In the genomic region with DNA sequence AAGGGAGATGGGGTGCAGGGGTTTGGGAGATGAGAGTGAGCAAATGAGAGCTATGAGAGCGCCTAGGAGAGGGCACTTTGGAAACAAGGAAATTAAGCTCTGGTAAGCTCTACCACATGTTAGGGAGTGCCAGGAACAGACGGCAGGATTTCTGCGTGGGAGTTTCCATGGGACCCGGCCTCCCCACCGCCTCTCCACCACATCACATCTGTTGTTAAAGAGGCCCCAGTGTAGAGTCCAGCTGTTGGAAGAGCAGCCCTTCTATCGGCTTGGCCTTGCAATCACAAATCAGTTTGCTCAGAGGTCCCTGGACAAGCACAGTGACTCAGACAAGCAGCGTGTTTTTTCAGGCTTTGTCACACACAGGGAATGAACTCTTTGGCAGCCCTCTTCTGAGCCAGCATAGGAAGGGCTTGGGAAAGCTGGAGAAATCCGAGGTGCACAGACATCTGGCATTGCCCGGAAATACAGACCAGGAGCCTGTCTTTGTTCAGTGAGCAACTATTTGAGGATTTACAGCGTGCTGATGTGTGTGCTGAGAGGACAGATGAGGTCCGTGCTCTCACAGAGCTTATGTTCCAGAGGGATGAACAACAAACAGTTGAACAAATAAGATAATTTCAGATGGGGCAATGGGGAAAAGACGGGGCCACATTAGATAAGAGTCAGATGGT, we compare ENCODE assay signal across 8 cellular contexts.
DNase-seq lines count a peak whose midpoint lies in the region; ATAC-seq, FAIRE-seq and TF ChIP-seq lines count a peak whose summit lies in the region.

No MANE protein-coding gene starts in this region.

- peak; percentile 76 for DNase-seq in H54 (ENCODE audit: insufficient read length, low spot score)
- DNase-seq in ascending aorta (ENCODE audit: low spot score in 2 of 2) = peak; percentile 54 to 92
- DNase-seq in iris pigment epithelial cell (ENCODE audit: low read depth) = peak; percentile 76
- DNase-seq in smooth muscle cell of the brain vasculature (ENCODE audit: low read depth, low spot score) = peak; percentile 78
- DNase-seq in retina = no peak
- no peak for DNase-seq in NCI-H446 treated with DMSO at 0.1 percent for 48 hours (lab: John Stamatoyannopoulos, UW)

- peak overlapping the region; percentile 68 to 72 for H3K27ac ChIP-seq in ascending aorta

- no peak for TF ChIP-seq POLR2A in H54 (IDR thresholded peaks at IDR 0.05; ENCODE audit: low read depth, low read length)

- FAIRE-seq in H54 (lab: Jason Lieb, UNC) = peak; percentile 73

- H3K9me3 ChIP-seq in ascending aorta = no peaks in the 10 kb centered on the region

- H3K36me3 ChIP-seq in ascending aorta = no peaks in the 10 kb centered on the region

- no peaks in the 10 kb centered on the region for H3K27me3 ChIP-seq in ascending aorta

- TF ChIP-seq CTCF in ascending aorta (IDR thresholded peaks at IDR 0.05) = no peak

- no peak overlapping the region for H3K4me3 ChIP-seq in ascending aorta

- intact Hi-C loops in ascending aorta (cut with DNase I) = loop anchor here (2.0 kb wide), 2 partner anchors 15 to 27 kb away; no protein-coding TSS in a partner anchor

- peaks cover 4 to 27% of the 10 kb centered on the region in 2 donors for H3K4me1 ChIP-seq in ascending aorta

- ATAC-seq in HG02938 (IDR thresholded peaks at IDR 0.05; ENCODE audit: unreplicated experiment) = no peak
- ATAC-seq in HG03135 (IDR thresholded peaks at IDR 0.05; ENCODE audit: unreplicated experiment) = no peak

Comparison
In these comparisons a context has a peak if more than half of its experiments do, and no peak if none do; other contexts are left out.
1. DNase-seq: peak in H54 (single experiment), ascending aorta (2 of 2), iris pigment epithelial cell (single experiment) and smooth muscle cell of the brain vasculature (single experiment); none in retina (single experiment) and NCI-H446 treated with DMSO at 0.1 percent for 48 hours (single experiment).